In the genomic region with DNA sequence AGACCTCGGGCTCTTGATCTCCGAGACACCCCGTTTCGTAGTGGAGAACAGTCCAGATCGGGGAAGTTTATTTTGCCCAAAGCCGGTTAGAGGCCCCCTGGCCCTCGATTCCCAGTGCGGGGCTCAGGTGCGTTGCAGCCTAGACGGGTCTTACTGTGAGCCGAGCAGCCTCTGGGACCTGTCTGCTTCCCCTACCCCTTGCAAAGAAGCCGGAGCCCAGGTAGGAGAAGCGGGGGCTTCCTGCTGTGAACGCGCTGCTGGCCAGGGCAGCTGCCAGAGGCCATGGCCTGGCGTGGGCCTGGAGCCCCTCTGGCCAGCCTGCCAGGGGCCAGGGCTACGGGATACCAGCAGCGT, we compare ENCODE assay signal across 8 cellular contexts. TPM values are rescaled to one million over a fixed set of nuclear protein-coding genes. Genes with fewer than 3 reads are reported as not detected.
DNase-seq lines count a peak whose midpoint lies in the region; ATAC-seq and TF ChIP-seq lines count a peak whose summit lies in the region.

No MANE protein-coding gene starts in this region.

- 3% methylated on average over 6 of the region's 18 CpGs for WGBS in suprapubic skin

- no peak for TF ChIP-seq POLR2A in suprapubic skin (IDR thresholded peaks at IDR 0.05)

- TF ChIP-seq CTCF in kidney epithelial cell (IDR thresholded peaks at IDR 0.05; ENCODE audit: insufficient read depth, low read length, poor library complexity, severe bottlenecking) (no peak), suprapubic skin (IDR thresholded peaks at IDR 0.05) (no peak)

- H3K36me3 Mint-ChIP-seq in activated naive CD4-positive, alpha-beta T cell treated with anti-CD3 and anti-CD28 coated beads, Interleukin-2, amount 50 U/mL, for 72 hours = peaks cover 0 to 7% of the 10 kb centered on the region in 2 donors

- peaks cover 70% of the 10 kb centered on the region for H3K4me1 ChIP-seq in suprapubic skin

- no peaks in the 10 kb centered on the region for H3K9me3 Mint-ChIP-seq in activated naive CD4-positive, alpha-beta T cell treated with anti-CD3 and anti-CD28 coated beads, Interleukin-2, amount 50 U/mL, for 72 hours

- peak overlapping the region; percentile 65 to 78 for H3K27ac Mint-ChIP-seq in activated naive CD4-positive, alpha-beta T cell treated with anti-CD3 and anti-CD28 coated beads, Interleukin-2, amount 50 U/mL, for 72 hours

- H3K9me3 ChIP-seq in suprapubic skin = no peaks in the 10 kb centered on the region

- H3K27ac ChIP-seq in suprapubic skin = peak overlapping the region; percentile 94

- no peaks in the 10 kb centered on the region for H3K27me3 ChIP-seq in kidney epithelial cell (ENCODE audit: control insufficient read depth, insufficient read depth, low read length)
- no peaks in the 10 kb centered on the region for H3K27me3 ChIP-seq in suprapubic skin

- DNase-seq in activated CD4-positive, alpha-beta T cell treated with anti-CD3 and anti-CD28 coated beads for 4 hours = peak; percentile 15
- no peak for DNase-seq in activated CD4-positive, alpha-beta T cell treated with anti-CD3 and anti-CD28 coated beads for 1 hour
- DNase-seq in activated naive CD4-positive, alpha-beta T cell treated with anti-CD3 and anti-CD28 coated beads, Interleukin-2, amount 50 U/mL, for 72 hours (ENCODE audit: low spot score in 2 of 2) = no peak
- DNase-seq in kidney epithelial cell (ENCODE audit: low read depth) = no peak
- DNase-seq in suprapubic skin (ENCODE audit: low spot score in 2 of 2) = peak in 1 of 2 donors; percentile 73

- no peaks in the 10 kb centered on the region for H3K36me3 ChIP-seq in kidney epithelial cell (ENCODE audit: control insufficient read depth, insufficient read depth, low read length)
- H3K36me3 ChIP-seq in suprapubic skin = no peaks in the 10 kb centered on the region

- H3K4me3 ChIP-seq in kidney epithelial cell (ENCODE audit: low read depth, low read length) (peak overlapping the region; percentile 76), suprapubic skin (peak overlapping the region; percentile 80)

- ATAC-seq in activated naive CD4-positive, alpha-beta T cell treated with anti-CD3 and anti-CD28 coated beads, Interleukin-2, amount 50 U/mL, for 72 hours = peak; percentile 28 to 47
- ATAC-seq in HG02970 (IDR thresholded peaks at IDR 0.05; ENCODE audit: low FRiP score, unreplicated experiment) (no peak), GM19467 (IDR thresholded peaks at IDR 0.05; ENCODE audit: unreplicated experiment) (no peak), GM19395 (IDR thresholded peaks at IDR 0.05; ENCODE audit: unreplicated experiment) (no peak)

- TF ChIP-seq EP300 in suprapubic skin (IDR thresholded peaks at IDR 0.05) = no peak

RNA-seq across cellular contexts. Expression of a gene that starts 0.6 kb away (rescaled TPM):
- 100 to 1,000 TPM; 145 to 159 TPM for total RNA-seq in activated naive CD4-positive, alpha-beta T cell treated with anti-CD3 and anti-CD28 coated beads, Interleukin-2, amount 50 U/mL, for 72 hours
- total RNA-seq in kidney epithelial cell (394 and 515 TPM in 2 replicates), suprapubic skin (100 to 1,000 TPM; 346 to 897 (median 746) TPM)

RNA-seq across cellular contexts. Expression of a gene that starts 8.8 kb away (rescaled TPM):
- 10 to 100 TPM in 1 of 2 donors, 1 to 10 TPM in 1; 6.0 to 19.4 TPM for total RNA-seq in activated naive CD4-positive, alpha-beta T cell treated with anti-CD3 and anti-CD28 coated beads, Interleukin-2, amount 50 U/mL, for 72 hours
- total RNA-seq in kidney epithelial cell = 32.8 and 32.9 TPM in 2 replicates
- 10 to 100 TPM; 21.1 to 38.0 (median 25.2) TPM for total RNA-seq in suprapubic skin

RNA-seq across cellular contexts. Expression of a gene that starts 35.0 kb away (rescaled TPM):
- 10 to 100 TPM; 34.3 to 75.0 TPM for total RNA-seq in activated naive CD4-positive, alpha-beta T cell treated with anti-CD3 and anti-CD28 coated beads, Interleukin-2, amount 50 U/mL, for 72 hours
- total RNA-seq in kidney epithelial cell = 46.2 and 55.1 TPM in 2 replicates
- total RNA-seq in suprapubic skin = 10 to 100 TPM; 43.6 to 93.9 (median 81.4) TPM

RNA-seq across cellular contexts. Expression of a gene that starts 41.4 kb away (rescaled TPM):
- 1 to 10 TPM in 1 of 2 donors, under 1 TPM in 1; 0.98 to 1.4 TPM for total RNA-seq in activated naive CD4-positive, alpha-beta T cell treated with anti-CD3 and anti-CD28 coated beads, Interleukin-2, amount 50 U/mL, for 72 hours
- total RNA-seq in kidney epithelial cell (28.5 and 31.3 TPM in 2 replicates), suprapubic skin (10 to 100 TPM in 1 of 4 donors, 1 to 10 TPM in 3; 6.1 to 11.3 (median 7.3) TPM)

Comparison
In these comparisons a context has a peak if more than half of its experiments do, and no peak if none do; other contexts are left out.
1. DNase-seq: peak in activated CD4-positive, alpha-beta T cell treated with anti-CD3 and anti-CD28 coated beads for 4 hours (2 of 2); none in activated CD4-positive, alpha-beta T cell treated with anti-CD3 and anti-CD28 coated beads for 1 hour (single experiment), activated naive CD4-positive, alpha-beta T cell treated with anti-CD3 and anti-CD28 coated beads, Interleukin-2, amount 50 U/mL, for 72 hours (0 of 2) and kidney epithelial cell (single experiment).
2. ATAC-seq: peak in activated naive CD4-positive, alpha-beta T cell treated with anti-CD3 and anti-CD28 coated beads, Interleukin-2, amount 50 U/mL, for 72 hours (2 of 2); none in HG02970 (single experiment), GM19467 (single experiment) and GM19395 (single experiment).